1 cellular context compared by ENCODE assay signal in the genomic region with DNA sequence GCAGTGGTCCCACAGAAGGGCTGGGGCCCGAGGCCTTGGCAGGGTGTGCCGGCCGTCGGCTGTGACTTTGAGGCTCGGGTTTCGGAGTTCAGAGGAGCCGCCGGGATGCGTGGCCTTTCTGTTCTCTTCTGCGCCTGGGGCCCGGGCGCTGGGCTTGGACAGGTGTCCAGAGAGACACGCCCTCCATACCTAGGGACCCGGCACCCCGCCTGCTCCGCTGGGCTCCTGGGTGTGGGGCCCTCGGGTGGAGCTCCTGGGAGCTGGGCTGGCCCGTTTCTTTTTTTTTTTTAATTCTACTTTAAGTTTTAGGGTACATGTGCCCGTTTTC.
TF ChIP-seq lines count a peak whose summit lies in the region.

No MANE protein-coding gene starts in this region.

TF ChIP-seq in WTC11, 78 proteins besides CTCF, POLR2A, EP300 and RAD21 (continued from another document):
- TF ChIP-seq, protein P1, sequence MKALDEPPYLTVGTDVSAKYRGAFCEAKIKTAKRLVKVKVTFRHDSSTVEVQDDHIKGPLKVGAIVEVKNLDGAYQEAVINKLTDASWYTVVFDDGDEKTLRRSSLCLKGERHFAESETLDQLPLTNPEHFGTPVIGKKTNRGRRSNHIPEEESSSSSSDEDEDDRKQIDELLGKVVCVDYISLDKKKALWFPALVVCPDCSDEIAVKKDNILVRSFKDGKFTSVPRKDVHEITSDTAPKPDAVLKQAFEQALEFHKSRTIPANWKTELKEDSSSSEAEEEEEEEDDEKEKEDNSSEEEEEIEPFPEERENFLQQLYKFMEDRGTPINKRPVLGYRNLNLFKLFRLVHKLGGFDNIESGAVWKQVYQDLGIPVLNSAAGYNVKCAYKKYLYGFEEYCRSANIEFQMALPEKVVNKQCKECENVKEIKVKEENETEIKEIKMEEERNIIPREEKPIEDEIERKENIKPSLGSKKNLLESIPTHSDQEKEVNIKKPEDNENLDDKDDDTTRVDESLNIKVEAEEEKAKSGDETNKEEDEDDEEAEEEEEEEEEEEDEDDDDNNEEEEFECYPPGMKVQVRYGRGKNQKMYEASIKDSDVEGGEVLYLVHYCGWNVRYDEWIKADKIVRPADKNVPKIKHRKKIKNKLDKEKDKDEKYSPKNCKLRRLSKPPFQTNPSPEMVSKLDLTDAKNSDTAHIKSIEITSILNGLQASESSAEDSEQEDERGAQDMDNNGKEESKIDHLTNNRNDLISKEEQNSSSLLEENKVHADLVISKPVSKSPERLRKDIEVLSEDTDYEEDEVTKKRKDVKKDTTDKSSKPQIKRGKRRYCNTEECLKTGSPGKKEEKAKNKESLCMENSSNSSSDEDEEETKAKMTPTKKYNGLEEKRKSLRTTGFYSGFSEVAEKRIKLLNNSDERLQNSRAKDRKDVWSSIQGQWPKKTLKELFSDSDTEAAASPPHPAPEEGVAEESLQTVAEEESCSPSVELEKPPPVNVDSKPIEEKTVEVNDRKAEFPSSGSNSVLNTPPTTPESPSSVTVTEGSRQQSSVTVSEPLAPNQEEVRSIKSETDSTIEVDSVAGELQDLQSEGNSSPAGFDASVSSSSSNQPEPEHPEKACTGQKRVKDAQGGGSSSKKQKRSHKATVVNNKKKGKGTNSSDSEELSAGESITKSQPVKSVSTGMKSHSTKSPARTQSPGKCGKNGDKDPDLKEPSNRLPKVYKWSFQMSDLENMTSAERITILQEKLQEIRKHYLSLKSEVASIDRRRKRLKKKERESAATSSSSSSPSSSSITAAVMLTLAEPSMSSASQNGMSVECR (CRISPR knock-in tag; IDR thresholded peaks at IDR 0.05; ENCODE audit: borderline replicate concordance) = no peak
- TF ChIP-seq ELF4 (CRISPR knock-in tag; IDR thresholded peaks at IDR 0.05; ENCODE audit: low read depth) (no peak), ZBTB21 (CRISPR knock-in tag; IDR thresholded peaks at IDR 0.05; ENCODE audit: borderline replicate concordance) (no peak), NFE2L1 (CRISPR knock-in tag; IDR thresholded peaks at IDR 0.05) (no peak), CREB1 (CRISPR knock-in tag; IDR thresholded peaks at IDR 0.05) (no peak), TEAD1 (CRISPR knock-in tag; IDR thresholded peaks at IDR 0.05) (no peak), ZNF416 (CRISPR knock-in tag; IDR thresholded peaks at IDR 0.05) (no peak), MYBL2 (CRISPR knock-in tag; IDR thresholded peaks at IDR 0.05) (no peak), ZNF532 (CRISPR knock-in tag; IDR thresholded peaks at IDR 0.05; ENCODE audit: borderline replicate concordance) (no peak), ATF3 (CRISPR knock-in tag; conservative IDR thresholded peaks at IDR 0.05) (no peak), NR3C1 (CRISPR knock-in tag; conservative IDR thresholded peaks at IDR 0.05; ENCODE audit: low read depth) (no peak), ZNF671 (CRISPR knock-in tag; IDR thresholded peaks at IDR 0.05) (no peak)
- TF ChIP-seq, protein P2, sequence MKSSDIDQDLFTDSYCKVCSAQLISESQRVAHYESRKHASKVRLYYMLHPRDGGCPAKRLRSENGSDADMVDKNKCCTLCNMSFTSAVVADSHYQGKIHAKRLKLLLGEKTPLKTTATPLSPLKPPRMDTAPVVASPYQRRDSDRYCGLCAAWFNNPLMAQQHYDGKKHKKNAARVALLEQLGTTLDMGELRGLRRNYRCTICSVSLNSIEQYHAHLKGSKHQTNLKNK (CRISPR knock-in tag; IDR thresholded peaks at IDR 0.05) = no peak
- TF ChIP-seq, protein P3, sequence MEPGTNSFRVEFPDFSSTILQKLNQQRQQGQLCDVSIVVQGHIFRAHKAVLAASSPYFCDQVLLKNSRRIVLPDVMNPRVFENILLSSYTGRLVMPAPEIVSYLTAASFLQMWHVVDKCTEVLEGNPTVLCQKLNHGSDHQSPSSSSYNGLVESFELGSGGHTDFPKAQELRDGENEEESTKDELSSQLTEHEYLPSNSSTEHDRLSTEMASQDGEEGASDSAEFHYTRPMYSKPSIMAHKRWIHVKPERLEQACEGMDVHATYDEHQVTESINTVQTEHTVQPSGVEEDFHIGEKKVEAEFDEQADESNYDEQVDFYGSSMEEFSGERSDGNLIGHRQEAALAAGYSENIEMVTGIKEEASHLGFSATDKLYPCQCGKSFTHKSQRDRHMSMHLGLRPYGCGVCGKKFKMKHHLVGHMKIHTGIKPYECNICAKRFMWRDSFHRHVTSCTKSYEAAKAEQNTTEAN (CRISPR knock-in tag; IDR thresholded peaks at IDR 0.05) = no peak
